1 cellular context compared by ENCODE assay signal in genomic region chr18:58512161-58512581, GRCh38.
A peak's percentile ranks its signal among the peaks of the same experiment; 100 is the strongest.
TF ChIP-seq lines count a peak whose summit lies in the region.

No MANE protein-coding gene starts in this region.

TF ChIP-seq in GM23338, 12 proteins besides CTCF, POLR2A, EP300 and RAD21 (continued from another document):
- peak; percentile 62; the same call in 1 of the 2 replicates for TF ChIP-seq ZNF462 (CRISPR knock-in tag; IDR thresholded peaks at IDR 0.05)
- TF ChIP-seq JUNB (IDR thresholded peaks at IDR 0.05; ENCODE audit: unreplicated experiment), result no peak
